In the genomic region with DNA sequence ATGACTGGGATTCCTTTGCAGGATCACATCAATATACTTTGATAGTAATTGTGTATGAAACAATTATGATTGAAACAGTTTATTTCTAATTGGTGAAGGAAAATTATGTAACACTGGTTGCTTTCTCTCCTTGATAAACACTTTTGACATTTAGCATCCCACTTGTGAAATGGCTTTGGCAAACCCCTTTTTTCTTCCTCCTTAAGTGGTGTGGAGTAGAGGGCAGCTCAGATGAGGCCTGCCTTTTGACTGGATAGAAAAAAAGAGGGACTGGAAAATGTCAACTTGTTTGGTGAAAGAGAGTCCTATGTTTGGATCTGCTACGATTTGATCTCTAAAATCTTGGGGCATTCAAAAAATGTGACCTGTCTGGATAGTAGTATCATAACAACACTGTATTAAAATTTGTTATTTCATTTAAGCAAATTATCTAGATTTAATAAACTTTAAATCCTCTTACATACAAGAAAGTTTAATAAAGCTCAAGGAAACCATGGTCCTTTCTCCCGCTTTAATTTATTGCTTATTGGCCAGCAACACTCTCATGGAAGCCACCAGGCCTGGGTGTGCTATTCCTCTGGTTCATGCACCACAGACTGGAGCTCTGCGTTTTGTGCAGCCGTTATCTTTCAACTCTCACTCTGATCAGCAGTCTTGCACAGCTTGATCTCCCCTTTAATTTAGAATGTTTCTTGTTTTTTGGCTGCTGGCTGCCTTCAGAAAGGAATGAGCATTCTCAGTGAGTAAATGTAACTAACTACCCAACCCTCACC, we compare ENCODE assay signal across 23 cellular contexts.
DNase-seq lines count a peak whose midpoint lies in the region; ATAC-seq, FAIRE-seq and TF ChIP-seq lines count a peak whose summit lies in the region.
"Had no signal": no experiment of that assay in that cellular context is flagged by ENCODE, and none has a peak within 500 bp of the region (broad histone marks: within the 10 kb centered on the region; RNA-seq: fewer than 3 reads in every experiment).

No MANE protein-coding gene starts in this region.

- DNase-seq in Ammon's horn (ENCODE audit: low spot score): peak; percentile 7
- DNase-seq in SK-N-DZ (ENCODE audit: low spot score): peak; percentile 62
- DNase-seq in mesothelial cell of epicardium (ENCODE audit: low spot score in 2 of 2, unreplicated experiment in 2 of 2): no peak
- DNase-seq in DMS79 (lab: John Stamatoyannopoulos, UW): no peak
- no peak for DNase-seq in T-helper 17 cell
- no peak for DNase-seq in small intestine
- DNase-seq: Caco-2; CD8-positive, alpha-beta T cell; DND-41; IMR-90; KG1; MG63; NCI-H1105 treated with DMSO at 0.1 percent for 48 hours; NCI-H2081; NCI-H748 treated with DMSO at 0.1 percent for 48 hours; PC-3 had no signal

- no peak for ATAC-seq in T-helper 17 cell
- ATAC-seq: CD8-positive, alpha-beta T cell; HCT116; PC-3 had no signal

- no peak overlapping the region for H3K4me3 ChIP-seq in rectal smooth muscle tissue (ENCODE audit: low read length)
- H3K4me3 ChIP-seq in small intestine (ENCODE audit: low read depth in 1 of 2, low read length in 2 of 2): no peak overlapping the region
- H3K4me3 ChIP-seq: MG63, SJSA1 had no signal

- H3K36me3 ChIP-seq in rectal smooth muscle tissue (ENCODE audit: control insufficient read depth, insufficient read depth, low read length): no peaks in the 10 kb centered on the region
- H3K36me3 ChIP-seq in small intestine (ENCODE audit: control insufficient read depth in 2 of 2, insufficient read depth in 2 of 2, low read length in 2 of 2): no peaks in the 10 kb centered on the region
- H3K36me3 ChIP-seq: MG63, SJSA1 had no signal

- 79 to 85% (median 81%) methylated on average over 4 of the region's 4 CpGs for WGBS in small intestine, 3 donors

- H3K4me1 Mint-ChIP-seq in mesothelial cell of epicardium (peaks cover 18% of the 10 kb centered on the region), T-helper 17 cell (no peaks in the 10 kb centered on the region)
- H3K4me1 Mint-ChIP-seq: B cell had no signal

- H3K4me1 ChIP-seq in rectal smooth muscle tissue (ENCODE audit: control insufficient read depth, insufficient read depth, low read length): peaks cover 36% of the 10 kb centered on the region
- H3K4me1 ChIP-seq in small intestine (ENCODE audit: control insufficient read depth in 2 of 2, insufficient read depth in 1 of 2, low read depth in 1 of 2, low read length in 1 of 2): no peaks in the 10 kb centered on the region
- H3K4me1 ChIP-seq: Caco-2, SJSA1 had no signal

- no peak overlapping the region for H3K9ac ChIP-seq in rectal smooth muscle tissue (ENCODE audit: low read length)

- no peaks in the 10 kb centered on the region for H3K27me3 ChIP-seq in rectal smooth muscle tissue (ENCODE audit: control insufficient read depth, insufficient read depth, low read length)
- no peaks in the 10 kb centered on the region for H3K27me3 ChIP-seq in small intestine (ENCODE audit: control insufficient read depth in 2 of 2, insufficient read depth in 2 of 2, low read length in 2 of 2)
- H3K27me3 ChIP-seq: MG63, SJSA1 had no signal

- no peak for FAIRE-seq in small intestine (lab: Jason Lieb, UNC)
- FAIRE-seq: GM12892, GM19239 had no signal

- H3K27me3 Mint-ChIP-seq in mesothelial cell of epicardium (ENCODE audit: low read depth): no peaks in the 10 kb centered on the region
- no peaks in the 10 kb centered on the region for H3K27me3 Mint-ChIP-seq in T-helper 17 cell
- H3K27me3 Mint-ChIP-seq: B cell had no signal

- TF ChIP-seq CTCF in mesothelial cell of epicardium (IDR thresholded peaks at IDR 0.05; ENCODE audit: unreplicated experiment): no peak

- peak overlapping the region; percentile 81 for H3K27ac ChIP-seq in rectal smooth muscle tissue (ENCODE audit: low read depth, low read length)
- H3K27ac ChIP-seq in small intestine (ENCODE audit: low read depth in 1 of 2, low read length in 1 of 2): no peak overlapping the region
- H3K27ac ChIP-seq: C4-2B, SJSA1 had no signal

- peak overlapping the region; percentile 75 for H3K27ac Mint-ChIP-seq in mesothelial cell of epicardium
- H3K27ac Mint-ChIP-seq in T-helper 17 cell: no peak overlapping the region
- H3K27ac Mint-ChIP-seq: B cell; CD8-positive, alpha-beta T cell had no signal

- H3K4me3 Mint-ChIP-seq in mesothelial cell of epicardium: no peak overlapping the region
- H3K4me3 Mint-ChIP-seq in T-helper 17 cell: no peak overlapping the region
- H3K4me3 Mint-ChIP-seq: B cell; CD8-positive, alpha-beta T cell had no signal

- H3K9me3 ChIP-seq in T-helper 17 cell (ENCODE audit: control insufficient read depth, low read length, poor library complexity, severe bottlenecking) (no peaks in the 10 kb centered on the region), small intestine (ENCODE audit: control insufficient read depth, low read depth) (no peaks in the 10 kb centered on the region)
- H3K9me3 ChIP-seq: Caco-2, SJSA1 had no signal

- H3K36me3 Mint-ChIP-seq in mesothelial cell of epicardium (peaks cover 14% of the 10 kb centered on the region), T-helper 17 cell (ENCODE audit: low read depth) (no peaks in the 10 kb centered on the region)
- H3K36me3 Mint-ChIP-seq: CD8-positive, alpha-beta T cell had no signal

- H3K9me3 Mint-ChIP-seq in mesothelial cell of epicardium: peaks cover 20% of the 10 kb centered on the region

Comparison
In these comparisons a context has a peak if more than half of its experiments do, and no peak if none do; other contexts are left out.
1. DNase-seq: peak in Ammon's horn (single experiment) and SK-N-DZ (single experiment); none in mesothelial cell of epicardium (0 of 2), DMS79 (single experiment), T-helper 17 cell (0 of 3) and small intestine (single experiment).